ENCODE assay signal across 10 cellular contexts in the genomic region with DNA sequence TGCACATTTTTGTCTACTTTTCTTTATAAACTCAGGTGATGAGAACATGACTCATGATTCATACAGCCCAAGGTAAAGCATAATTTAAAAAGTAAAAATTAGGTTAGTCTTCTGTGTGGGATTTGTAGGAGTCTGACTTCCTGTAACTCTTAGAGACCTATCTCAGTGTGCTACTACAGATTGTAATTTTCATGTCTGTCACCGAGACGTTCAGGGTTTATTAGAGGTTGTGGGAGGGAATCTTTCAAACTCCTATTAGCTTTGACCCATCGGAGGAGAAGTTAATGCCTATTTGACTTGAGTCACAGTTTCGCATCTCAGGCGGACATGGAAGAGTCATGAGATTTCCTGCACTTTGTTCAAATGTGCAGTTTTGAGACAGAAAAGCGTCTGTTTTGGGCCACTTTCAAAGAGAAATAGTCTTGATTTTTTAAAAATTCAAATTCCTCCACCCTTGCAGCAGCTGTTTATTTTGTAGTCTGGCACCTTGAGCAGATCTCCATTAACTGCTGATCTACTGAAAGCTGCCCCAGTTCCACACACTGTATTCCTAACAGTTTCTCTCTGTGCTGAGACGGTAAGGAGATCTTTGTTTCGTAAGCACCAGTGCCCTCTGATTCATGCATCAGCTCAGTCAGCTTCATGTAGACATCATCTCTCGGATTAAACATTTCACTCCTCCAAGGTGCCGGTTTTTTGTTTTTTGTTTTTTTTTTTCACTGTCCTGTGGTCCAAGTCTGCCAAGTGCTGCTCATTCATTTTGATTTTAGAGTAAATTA. TPM values are rescaled to one million over a fixed set of nuclear protein-coding genes. Genes with fewer than 3 reads are reported as not detected.
DNase-seq lines count a peak whose midpoint lies in the region; ATAC-seq, FAIRE-seq and TF ChIP-seq lines count a peak whose summit lies in the region.
"Had no signal": no experiment of that assay in that cellular context is flagged by ENCODE, and none has a peak within 500 bp of the region (broad histone marks: within the 10 kb centered on the region; RNA-seq: fewer than 3 reads in every experiment).

No MANE protein-coding gene starts in this region.

- H3K4me1 Mint-ChIP-seq in activated T-helper 1 cell treated with anti-CD3 and anti-CD28 coated beads, Interleukin-12 subunit alpha, Interleukin-12 subunit beta, Interleukin-2, Interleukin-4 antibody, amounts not matched to agents 30 ng/mL and 10 ng/mL and 1 ng/mL, durations not matched to agents 14 hours and 24 hours and 36 hours (ENCODE audit: low read depth), result peaks cover 10% of the 10 kb centered on the region

- no peaks in the 10 kb centered on the region for H3K9me3 Mint-ChIP-seq in activated T-helper 1 cell treated with anti-CD3 and anti-CD28 coated beads, Interleukin-12 subunit alpha, Interleukin-12 subunit beta, Interleukin-2, Interleukin-4 antibody, amounts not matched to agents 30 ng/mL and 10 ng/mL and 1 ng/mL, durations not matched to agents 14 hours and 24 hours and 36 hours

- H3K4me3 Mint-ChIP-seq in activated T-helper 1 cell treated with anti-CD3 and anti-CD28 coated beads, Interleukin-12 subunit alpha, Interleukin-12 subunit beta, Interleukin-2, Interleukin-4 antibody, amounts not matched to agents 30 ng/mL and 10 ng/mL and 1 ng/mL, durations not matched to agents 14 hours and 24 hours and 36 hours, result no peak overlapping the region

- peaks cover 39% of the 10 kb centered on the region for H3K36me3 Mint-ChIP-seq in activated T-helper 1 cell treated with anti-CD3 and anti-CD28 coated beads, Interleukin-12 subunit alpha, Interleukin-12 subunit beta, Interleukin-2, Interleukin-4 antibody, amounts not matched to agents 30 ng/mL and 10 ng/mL and 1 ng/mL, durations not matched to agents 14 hours and 24 hours and 36 hours (ENCODE audit: low read depth)

- FAIRE-seq in bronchial epithelial cell (lab: Jason Lieb, UNC), result no peak
- FAIRE-seq: K562 had no signal

- H3K27ac Mint-ChIP-seq in activated T-helper 1 cell treated with anti-CD3 and anti-CD28 coated beads, Interleukin-12 subunit alpha, Interleukin-12 subunit beta, Interleukin-2, Interleukin-4 antibody, amounts not matched to agents 30 ng/mL and 10 ng/mL and 1 ng/mL, durations not matched to agents 14 hours and 24 hours and 36 hours, result no peak overlapping the region

- no peak overlapping the region for H3K4me3 ChIP-seq in bronchial epithelial cell (ENCODE audit: low read depth, low read length)
- H3K4me3 ChIP-seq: K562 had no signal

- peaks cover 8% of the 10 kb centered on the region for H3K36me3 ChIP-seq in bronchial epithelial cell (ENCODE audit: control insufficient read depth, insufficient read depth, low read length)

- H3K27me3 Mint-ChIP-seq in activated T-helper 1 cell treated with anti-CD3 and anti-CD28 coated beads, Interleukin-12 subunit alpha, Interleukin-12 subunit beta, Interleukin-2, Interleukin-4 antibody, amounts not matched to agents 30 ng/mL and 10 ng/mL and 1 ng/mL, durations not matched to agents 14 hours and 24 hours and 36 hours (ENCODE audit: insufficient read depth), result no peaks in the 10 kb centered on the region

- intact Hi-C loops in left cardiac atrium (cut with DNase I), result no loop called here
- intact Hi-C loops in activated T-helper 1 cell treated with anti-CD3 and anti-CD28 coated beads, Interleukin-12 subunit alpha, Interleukin-12 subunit beta, Interleukin-2, Interleukin-4 antibody, amounts not matched to agents 30 ng/mL and 10 ng/mL and 1 ng/mL, durations not matched to agents 14 hours and 24 hours and 36 hours (cut with micrococcal nuclease), result no loop called here

- no peaks in the 10 kb centered on the region for H3K27me3 ChIP-seq in bronchial epithelial cell (ENCODE audit: control insufficient read depth, insufficient read depth, low read length)

- DNase-seq in Ammon's horn (ENCODE audit: low spot score) (peak; percentile 67), bronchial epithelial cell (ENCODE audit: low read depth) (peak; percentile 88), left cardiac atrium (no peak), putamen (ENCODE audit: low spot score) (peak; percentile 65), H4 (ENCODE audit: low spot score) (no peak), iPS-NIHi7 (ENCODE audit: extremely low spot score) (no peak), NK-92 (lab: John Stamatoyannopoulos, UW; ENCODE audit: unreplicated experiment) (no peak)
- DNase-seq in activated T-helper 1 cell treated with anti-CD3 and anti-CD28 coated beads, Interleukin-12 subunit alpha, Interleukin-12 subunit beta, Interleukin-2, Interleukin-4 antibody, amounts not matched to agents 30 ng/mL and 10 ng/mL and 1 ng/mL, durations not matched to agents 14 hours and 24 hours and 36 hours (ENCODE audit: low spot score), result no peak
- DNase-seq: AML-193 had no signal

- peak; percentile 71 to 89 for ATAC-seq in left cardiac atrium
- ATAC-seq: K562 had no signal

- no peak for TF ChIP-seq CTCF in bronchial epithelial cell (IDR thresholded peaks at IDR 0.05; ENCODE audit: insufficient read depth, low read length, severe bottlenecking)

RNA-seq across cellular contexts. Expression of gene ALKBH3, which starts 24.3 kb away (rescaled TPM):
- 67.7 and 78.0 TPM in 2 replicates for total RNA-seq in bronchial epithelial cell
- total RNA-seq in left cardiac atrium, result 10 to 100 TPM; 13.8 to 20.1 TPM
- 71.9 and 76.8 TPM in 2 replicates for total RNA-seq in H4 (2014; rRNA removed; shearing (Covaris generic))
- 32.7 and 38.1 TPM in 2 replicates for total RNA-seq in activated T-helper 1 cell treated with anti-CD3 and anti-CD28 coated beads, Interleukin-12 subunit alpha, Interleukin-12 subunit beta, Interleukin-2, Interleukin-4 antibody, amounts not matched to agents 30 ng/mL and 10 ng/mL and 1 ng/mL, durations not matched to agents 14 hours and 24 hours and 36 hours

RNA-seq across cellular contexts. Expression of gene C11orf96, which starts 37.5 kb away (rescaled TPM):
- total RNA-seq in bronchial epithelial cell, result 0.26 TPM in 2 replicates
- 100 to 1,000 TPM in 1 of 2 donors, 10 to 100 TPM in 1; 25.0 to 121 TPM for total RNA-seq in left cardiac atrium
- 2.7 TPM in 2 replicates for total RNA-seq in H4 (2014; rRNA removed; shearing (Covaris generic))
- total RNA-seq in activated T-helper 1 cell treated with anti-CD3 and anti-CD28 coated beads, Interleukin-12 subunit alpha, Interleukin-12 subunit beta, Interleukin-2, Interleukin-4 antibody, amounts not matched to agents 30 ng/mL and 10 ng/mL and 1 ng/mL, durations not matched to agents 14 hours and 24 hours and 36 hours, result 3.0 and 3.7 TPM in 2 replicates

Comparison
In these comparisons a context has a peak if more than half of its experiments do, and no peak if none do; other contexts are left out.
1. DNase-seq: peak in Ammon's horn (single experiment), bronchial epithelial cell (single experiment) and putamen (single experiment); none in left cardiac atrium (single experiment), H4 (single experiment), iPS-NIHi7 (single experiment), activated T-helper 1 cell treated with anti-CD3 and anti-CD28 coated beads, Interleukin-12 subunit alpha, Interleukin-12 subunit beta, Interleukin-2, Interleukin-4 antibody, amounts not matched to agents 30 ng/mL and 10 ng/mL and 1 ng/mL, durations not matched to agents 14 hours and 24 hours and 36 hours (single experiment) and NK-92 (single experiment).